In genomic region chr15:35975941-35976340, GRCh38 we compare ENCODE assay signal across 27 cellular contexts.
"Had no signal": no experiment of that assay in that cellular context is flagged by ENCODE, and none has a peak within 500 bp of the region (broad histone marks: within the 10 kb centered on the region; RNA-seq: fewer than 3 reads in every experiment).

No MANE protein-coding gene starts in this region.

- H3K9me3 Mint-ChIP-seq: stimulated activated memory B cell treated with anti-CD40 and anti-IgM and Interleukin-4, amounts not matched to agents 10 μg/mL and 1 μg/mL and 100 μg/mL, for 72 hours; stimulated activated naive CD8-positive, alpha-beta T cell treated with anti-CD3 and anti-CD28 coated beads, Interleukin-15, amount 100 ng/mL, for 72 hours; stimulated activated naive CD8-positive, alpha-beta T cell treated with anti-CD3 and anti-CD28 coated beads, Interleukin-15, Interleukin-2, amounts not matched to agents 100 ng/mL and 50 ng/mL, for 24 hours; type B pancreatic cell had no signal

- H3K4me3 ChIP-seq: stomach, suprapubic skin, testis, thoracic aorta, thyroid gland, tibial artery, tibial nerve, transverse colon, upper lobe of left lung, upper lobe of right lung, uterus, vagina had no signal

- H3K27ac ChIP-seq: stomach, suprapubic skin, testis, thoracic aorta, thyroid gland, tibial artery, tibial nerve, transverse colon, upper lobe of left lung, upper lobe of right lung, uterus, vagina had no signal

- H3K36me3 ChIP-seq: stomach, suprapubic skin, thoracic aorta, thyroid gland, tibial artery, tibial nerve, transverse colon, upper lobe of left lung, upper lobe of right lung, uterus, vagina had no signal

- H3K27me3 Mint-ChIP-seq: stimulated activated memory B cell treated with anti-CD40 and anti-IgM and Interleukin-4, amounts not matched to agents 10 μg/mL and 1 μg/mL and 100 μg/mL, for 72 hours; stimulated activated naive B cell treated with anti-CD40 and anti-IgM and Interleukin-4, amounts not matched to agents 10 μg/mL and 1 μg/mL and 100 μg/mL, for 72 hours; stimulated activated naive CD8-positive, alpha-beta T cell treated with anti-CD3 and anti-CD28 coated beads, Interleukin-15, amount 100 ng/mL, for 72 hours; stimulated activated naive CD8-positive, alpha-beta T cell treated with anti-CD3 and anti-CD28 coated beads, Interleukin-15, Interleukin-2, amounts not matched to agents 100 ng/mL and 50 ng/mL, for 24 hours; type B pancreatic cell had no signal

- H3K4me1 ChIP-seq: stomach, suprapubic skin, testis, thyroid gland, tibial nerve, transverse colon, upper lobe of left lung, upper lobe of right lung, uterus, vagina had no signal

- H3K27ac Mint-ChIP-seq: stimulated activated effector memory CD8-positive, alpha-beta T cell treated with anti-CD3 and anti-CD28 coated beads, Interleukin-12 subunit alpha, Interleukin-12 subunit beta, amount 100 ng/mL, for 72 hours; stimulated activated memory B cell treated with anti-CD40 and anti-IgM and Interleukin-4, amounts not matched to agents 10 μg/mL and 1 μg/mL and 100 μg/mL, for 72 hours; stimulated activated naive B cell treated with anti-CD40 and anti-IgM and Interleukin-4, amounts not matched to agents 10 μg/mL and 1 μg/mL and 100 μg/mL, for 72 hours; stimulated activated naive CD8-positive, alpha-beta T cell treated with anti-CD3 and anti-CD28 coated beads, Interleukin-15, amount 100 ng/mL, for 72 hours; stimulated activated naive CD8-positive, alpha-beta T cell treated with anti-CD3 and anti-CD28 coated beads, Interleukin-15, Interleukin-2, amounts not matched to agents 100 ng/mL and 50 ng/mL, for 24 hours; type B pancreatic cell had no signal

- DNase-seq: stimulated activated CD4-positive, alpha-beta T cell treated with anti-CD3 and anti-CD28 coated beads, Interleukin-2, amount 100 ng/mL, for 48 hours; stimulated activated CD4-positive, alpha-beta T cell treated with anti-CD3 and anti-CD28 coated beads, Interleukin-4, amount 100 ng/mL, for 1 hour; stimulated activated CD4-positive, alpha-beta T cell treated with anti-CD3 and anti-CD28 coated beads, Interleukin-4, amount 100 ng/mL, for 24 hours; stimulated activated CD4-positive, alpha-beta T cell treated with anti-CD3 and anti-CD28 coated beads, Interleukin-4, amount 100 ng/mL, for 4 hours; stimulated activated CD8-positive, alpha-beta memory T cell treated with anti-CD3 and anti-CD28 coated beads, Interleukin-4, amount 100 ng/mL, for 48 hours; stimulated activated naive B cell treated with anti-CD40 and anti-IgM and Interleukin-4, amounts not matched to agents 10 μg/mL and 1 μg/mL and 100 μg/mL, for 72 hours; stimulated activated naive CD4-positive, alpha-beta T cell; stimulated activated naive CD4-positive, alpha-beta T cell treated with Interleukin-2 at 50 U/mL for 16 hours; stimulated activated naive CD8-positive, alpha-beta T cell treated with anti-CD3 and anti-CD28 coated beads, Interleukin-15, amount 100 ng/mL, for 72 hours; stimulated activated naive CD8-positive, alpha-beta T cell treated with anti-CD3 and anti-CD28 coated beads, Interleukin-15, Interleukin-2, amounts not matched to agents 100 U/mL and 50 U/mL, for 24 hours; stomach; substantia nigra; testis; thyroid gland; tibial artery; transverse colon; upper lobe of left lung; upper lobe of right lung; uterus had no signal

- H3K4me1 Mint-ChIP-seq: stimulated activated effector memory CD8-positive, alpha-beta T cell treated with anti-CD3 and anti-CD28 coated beads, Interleukin-12 subunit alpha, Interleukin-12 subunit beta, amount 100 ng/mL, for 72 hours; stimulated activated memory B cell treated with anti-CD40 and anti-IgM and Interleukin-4, amounts not matched to agents 10 μg/mL and 1 μg/mL and 100 μg/mL, for 72 hours; stimulated activated naive B cell treated with anti-CD40 and anti-IgM and Interleukin-4, amounts not matched to agents 10 μg/mL and 1 μg/mL and 100 μg/mL, for 72 hours; stimulated activated naive CD8-positive, alpha-beta T cell treated with anti-CD3 and anti-CD28 coated beads, Interleukin-15, amount 100 ng/mL, for 72 hours had no signal

- H3K9me3 ChIP-seq: stomach, suprapubic skin, testis, thoracic aorta, thyroid gland, tibial artery, tibial nerve, transverse colon, upper lobe of left lung, upper lobe of right lung, uterus, vagina had no signal

- H3K27me3 ChIP-seq: stomach, suprapubic skin, testis, thyroid gland, tibial artery, tibial nerve, transverse colon, upper lobe of left lung, upper lobe of right lung, uterus, vagina had no signal

- H3K36me3 Mint-ChIP-seq: stimulated activated effector memory CD8-positive, alpha-beta T cell treated with anti-CD3 and anti-CD28 coated beads, Interleukin-12 subunit alpha, Interleukin-12 subunit beta, amount 100 ng/mL, for 72 hours; stimulated activated memory B cell treated with anti-CD40 and anti-IgM and Interleukin-4, amounts not matched to agents 10 μg/mL and 1 μg/mL and 100 μg/mL, for 72 hours; stimulated activated naive B cell treated with anti-CD40 and anti-IgM and Interleukin-4, amounts not matched to agents 10 μg/mL and 1 μg/mL and 100 μg/mL, for 72 hours; type B pancreatic cell had no signal

- H3K4me3 Mint-ChIP-seq: stimulated activated effector memory CD8-positive, alpha-beta T cell treated with anti-CD3 and anti-CD28 coated beads, Interleukin-12 subunit alpha, Interleukin-12 subunit beta, amount 100 ng/mL, for 72 hours; stimulated activated memory B cell treated with anti-CD40 and anti-IgM and Interleukin-4, amounts not matched to agents 10 μg/mL and 1 μg/mL and 100 μg/mL, for 72 hours; stimulated activated naive B cell treated with anti-CD40 and anti-IgM and Interleukin-4, amounts not matched to agents 10 μg/mL and 1 μg/mL and 100 μg/mL, for 72 hours; stimulated activated naive CD8-positive, alpha-beta T cell treated with anti-CD3 and anti-CD28 coated beads, Interleukin-15, amount 100 ng/mL, for 72 hours; stimulated activated naive CD8-positive, alpha-beta T cell treated with anti-CD3 and anti-CD28 coated beads, Interleukin-15, Interleukin-2, amounts not matched to agents 100 ng/mL and 50 ng/mL, for 24 hours; type B pancreatic cell had no signal
